ENCODE assay signal across 8 cellular contexts in genomic region chr1:156281281-156282142, GRCh38. TPM values are rescaled to one million over a fixed set of nuclear protein-coding genes. Genes with fewer than 3 reads are reported as not detected.
DNase-seq lines count a peak whose midpoint lies in the region; ATAC-seq and TF ChIP-seq lines count a peak whose summit lies in the region.

No MANE protein-coding gene starts in this region.

- peaks cover 0 to 39% (median 29%) of the 10 kb centered on the region in 9 donors for H3K36me3 ChIP-seq in heart left ventricle

- H3K4me3 ChIP-seq in heart left ventricle: peak overlapping the region; percentile 68 to 100 (median 84)
- H3K4me3 ChIP-seq in skeletal muscle cell (ENCODE audit: low read depth, low read length): peak overlapping the region; percentile 69

- peak; percentile 12 for DNase-seq in DMS 273 treated with DMSO at 0.1 percent for 48 hours (lab: John Stamatoyannopoulos, UW)
- peak; percentile 44 for DNase-seq in NOMO-1 treated with DMSO at 0.1 percent for 48 hours (lab: John Stamatoyannopoulos, UW; ENCODE audit: unreplicated experiment)
- peak; percentile 2 for DNase-seq in activated effector memory CD4-positive, alpha-beta T cell treated with Interleukin-2 at 50 U/mL for 16 hours
- peak in 4 of 5 donors; percentile 71 to 88 (median 82) for DNase-seq in heart left ventricle
- no peak for DNase-seq in skeletal muscle cell (ENCODE audit: low read depth)
- DNase-seq in left lobe of liver (ENCODE audit: low spot score): no peak

- 12 to 15% (median 13%) methylated on average over 20 of the region's 20 CpGs for WGBS in heart left ventricle, 4 donors

- TF ChIP-seq CTCF in heart left ventricle (IDR thresholded peaks at IDR 0.05): peak in 2 of 12 donors; percentile 28 to 29

- intact Hi-C loops in heart left ventricle (cut with DNase I): loop anchor here in 1 of 10 donors (2.0 kb wide), 1 partner anchor 57 kb away; the partner anchor contains the start of genes CCT3 and TSACC

- peak in 1 of 2 donors; percentile 44 for TF ChIP-seq POLR2A in heart left ventricle (IDR thresholded peaks at IDR 0.05)

- H3K9me3 ChIP-seq in heart left ventricle: no peaks in the 10 kb centered on the region

- peak; percentile 66 for ATAC-seq in GM21786 (IDR thresholded peaks at IDR 0.05; ENCODE audit: unreplicated experiment)
- ATAC-seq in heart left ventricle: peak; percentile 81 to 92 (median 85)
- no peak for ATAC-seq in left lobe of liver
- ATAC-seq in GM19328 (IDR thresholded peaks at IDR 0.05; ENCODE audit: unreplicated experiment): no peak

- no peaks in the 10 kb centered on the region for H3K27me3 ChIP-seq in heart left ventricle

- H3K4me1 ChIP-seq in heart left ventricle: peaks cover 5 to 69% (median 30%) of the 10 kb centered on the region in 12 donors

- peak overlapping the region; percentile 27 to 98 (median 92) for H3K27ac ChIP-seq in heart left ventricle

RNA-seq across cellular contexts. Expression of gene SMG5, which starts 1.1 kb away (rescaled TPM):
- total RNA-seq in heart left ventricle: 100 to 1,000 TPM in 1 of 9 donors, 10 to 100 TPM in 8; 60.6 to 104 (median 89.4) TPM
- polyA plus RNA-seq in heart left ventricle: 10 to 100 TPM; 56.3 to 94.3 TPM
- total RNA-seq in left lobe of liver: 43.3 TPM

RNA-seq across cellular contexts. Expression of gene TMEM79, which starts 2.6 kb away (rescaled TPM):
- 1 to 10 TPM in 7 of 9 donors, under 1 TPM in 2; 0.83 to 2.7 (median 1.3) TPM for total RNA-seq in heart left ventricle
- 1 to 10 TPM; 1.2 to 1.6 TPM for polyA plus RNA-seq in heart left ventricle
- total RNA-seq in left lobe of liver: 2.6 TPM

RNA-seq across cellular contexts. Expression of gene GLMP, which starts 14.0 kb away (rescaled TPM):
- 10 to 100 TPM in 8 of 9 donors, 1 to 10 TPM in 1; 9.1 to 63.8 (median 16.7) TPM for total RNA-seq in heart left ventricle
- polyA plus RNA-seq in heart left ventricle: 10 to 100 TPM; 12.8 to 14.4 TPM
- 32.9 TPM for total RNA-seq in left lobe of liver

RNA-seq across cellular contexts. Expression of gene VHLL, which starts 17.6 kb away (rescaled TPM):
- not detected for total RNA-seq in heart left ventricle
- polyA plus RNA-seq in heart left ventricle: not detected
- total RNA-seq in left lobe of liver: not detected

RNA-seq across cellular contexts. Expression of gene PAQR6, which starts 33.7 kb away (rescaled TPM):
- total RNA-seq in heart left ventricle (1 to 10 TPM in 3 of 9 donors, under 1 TPM in 4, not detected in 2; 0.42 to 1.9 (median 0.92) TPM), left lobe of liver (3.3 TPM)
- under 1 TPM; 0.26 to 0.61 TPM for polyA plus RNA-seq in heart left ventricle

Comparison
In these comparisons a context has a peak if more than half of its experiments do, and no peak if none do; other contexts are left out.
1. DNase-seq: peak in DMS 273 treated with DMSO at 0.1 percent for 48 hours (single experiment), NOMO-1 treated with DMSO at 0.1 percent for 48 hours (single experiment), activated effector memory CD4-positive, alpha-beta T cell treated with Interleukin-2 at 50 U/mL for 16 hours (single experiment) and heart left ventricle (4 of 5); none in skeletal muscle cell (single experiment) and left lobe of liver (single experiment).
2. ATAC-seq: peak in GM21786 (single experiment) and heart left ventricle (4 of 4); none in left lobe of liver (single experiment) and GM19328 (single experiment).